1 cellular context compared by ENCODE assay signal in the genomic region with DNA sequence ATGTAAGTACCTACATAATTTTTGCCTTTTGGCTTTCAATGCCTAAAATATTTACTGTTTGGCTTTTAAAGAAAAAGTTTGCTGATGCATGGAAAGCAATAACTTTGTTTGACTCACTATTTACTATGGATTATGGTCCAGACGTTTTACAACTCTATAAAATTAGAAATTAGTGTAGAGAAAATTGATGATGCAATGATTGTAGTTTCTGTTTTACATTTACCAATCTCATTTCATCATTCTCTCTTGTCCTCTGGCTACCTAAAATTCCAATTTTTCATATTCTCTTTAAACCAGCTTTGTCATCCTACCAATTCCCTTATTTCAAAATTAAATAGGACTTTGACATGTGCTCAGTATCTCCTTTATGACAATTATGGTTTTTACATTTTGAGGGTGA.
TF ChIP-seq lines count a peak whose summit lies in the region.

No MANE protein-coding gene starts in this region.

TF ChIP-seq in H1, 55 proteins besides CTCF, POLR2A, EP300 and RAD21 (continued from another document):
- TF ChIP-seq, protein P1, sequence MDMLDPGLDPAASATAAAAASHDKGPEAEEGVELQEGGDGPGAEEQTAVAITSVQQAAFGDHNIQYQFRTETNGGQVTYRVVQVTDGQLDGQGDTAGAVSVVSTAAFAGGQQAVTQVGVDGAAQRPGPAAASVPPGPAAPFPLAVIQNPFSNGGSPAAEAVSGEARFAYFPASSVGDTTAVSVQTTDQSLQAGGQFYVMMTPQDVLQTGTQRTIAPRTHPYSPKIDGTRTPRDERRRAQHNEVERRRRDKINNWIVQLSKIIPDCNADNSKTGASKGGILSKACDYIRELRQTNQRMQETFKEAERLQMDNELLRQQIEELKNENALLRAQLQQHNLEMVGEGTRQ (IDR thresholded peaks at IDR 0.05; ENCODE audit: low read length), result no peak
- no peak for TF ChIP-seq POLR2AphosphoS5 (IDR thresholded peaks at IDR 0.05; ENCODE audit: low read depth, low read length)
- TF ChIP-seq SIX5 (IDR thresholded peaks at IDR 0.05; ENCODE audit: low read depth, low read length), result no peak
- no peak for TF ChIP-seq TAF1 (IDR thresholded peaks at IDR 0.05; ENCODE audit: low read depth, low read length)
- no peak for TF ChIP-seq KDM1A (IDR thresholded peaks at IDR 0.05; ENCODE audit: borderline replicate concordance, low read length)
- TF ChIP-seq RFX5 (IDR thresholded peaks at IDR 0.05; ENCODE audit: borderline replicate concordance, low read depth, low read length), result no peak
- TF ChIP-seq KDM4A (IDR thresholded peaks at IDR 0.05; ENCODE audit: low read depth, low read length, severe bottlenecking), result no peak
- no peak for TF ChIP-seq JUN (IDR thresholded peaks at IDR 0.05; ENCODE audit: low read depth, low read length)
- no peak for TF ChIP-seq SP1 (IDR thresholded peaks at IDR 0.05; ENCODE audit: low read depth, low read length)
- TF ChIP-seq YY1 (IDR thresholded peaks at IDR 0.05; ENCODE audit: low read depth, low read length), result no peak
- no peak for TF ChIP-seq FOSL1 (IDR thresholded peaks at IDR 0.05; ENCODE audit: insufficient read depth, low read depth, low read length)
- no peak for TF ChIP-seq BCL11A (IDR thresholded peaks at IDR 0.05; ENCODE audit: low read depth in 2 of 2, low read length in 2 of 2)
